Comparison of ENCODE assay signal across 1 cellular context in genomic region chr1:202158810-202159533, GRCh38.
A peak's percentile ranks its signal among the peaks of the same experiment; 100 is the strongest.
TF ChIP-seq lines count a peak whose summit lies in the region.

No MANE protein-coding gene starts in this region.

TF ChIP-seq in K562, 482 proteins besides CTCF, POLR2A, EP300 and RAD21 (continued from another document):
- TF ChIP-seq STAT6 (CRISPR knock-in tag; IDR thresholded peaks at IDR 0.05) (no peak), TEAD4 (IDR thresholded peaks at IDR 0.05; ENCODE audit: low read length) (no peak), TEAD4 (CRISPR knock-in tag; IDR thresholded peaks at IDR 0.05; ENCODE audit: borderline replicate concordance) (no peak; the same call in 1 of the 2 replicates), CBFB (CRISPR knock-in tag; IDR thresholded peaks at IDR 0.05) (peak; percentile 7; the same call in 1 of the 2 replicates), ZNF589 (CRISPR knock-in tag; IDR thresholded peaks at IDR 0.05; ENCODE audit: low read depth) (peak; percentile 9; the same call in 1 of the 2 replicates), ARID1B (IDR thresholded peaks at IDR 0.05) (no peak; the same call in 1 of the 2 replicates), HDAC8 (tag; IDR thresholded peaks at IDR 0.05) (0 out of 2 replicates have a peak, but pooled peaks have one; percentile 39), E2F3 (CRISPR knock-in tag; IDR thresholded peaks at IDR 0.05) (0 out of 2 replicates have a peak, but pooled peaks have one; percentile 10), GATAD2A (IDR thresholded peaks at IDR 0.05) (0 out of 2 replicates have a peak, but pooled peaks have one; percentile 67), HDAC2 (IDR thresholded peaks at IDR 0.05) (peak; percentile 55; the same call in 1 of the 2 replicates), NCOR1 (IDR thresholded peaks at IDR 0.05) (peak; percentile 62), TBP (optimal IDR thresholded peaks at IDR 0.05; ENCODE audit: low read depth, low read length) (peak; percentile 72), ZC3H11A (IDR thresholded peaks at IDR 0.05; ENCODE audit: low read depth, low read length) (no peak), MECOM (CRISPR knock-in tag; IDR thresholded peaks at IDR 0.05) (no peak)
- TF ChIP-seq, protein P1, sequence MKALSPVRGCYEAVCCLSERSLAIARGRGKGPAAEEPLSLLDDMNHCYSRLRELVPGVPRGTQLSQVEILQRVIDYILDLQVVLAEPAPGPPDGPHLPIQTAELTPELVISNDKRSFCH (CRISPR knock-in tag; IDR thresholded peaks at IDR 0.05), result no peak
- TF ChIP-seq, protein P1 (tag; IDR thresholded peaks at IDR 0.05), result 0 out of 2 replicates have a peak, but pooled peaks have one; percentile 22
